ENCODE assay signal across 8 cellular contexts in the genomic region with DNA sequence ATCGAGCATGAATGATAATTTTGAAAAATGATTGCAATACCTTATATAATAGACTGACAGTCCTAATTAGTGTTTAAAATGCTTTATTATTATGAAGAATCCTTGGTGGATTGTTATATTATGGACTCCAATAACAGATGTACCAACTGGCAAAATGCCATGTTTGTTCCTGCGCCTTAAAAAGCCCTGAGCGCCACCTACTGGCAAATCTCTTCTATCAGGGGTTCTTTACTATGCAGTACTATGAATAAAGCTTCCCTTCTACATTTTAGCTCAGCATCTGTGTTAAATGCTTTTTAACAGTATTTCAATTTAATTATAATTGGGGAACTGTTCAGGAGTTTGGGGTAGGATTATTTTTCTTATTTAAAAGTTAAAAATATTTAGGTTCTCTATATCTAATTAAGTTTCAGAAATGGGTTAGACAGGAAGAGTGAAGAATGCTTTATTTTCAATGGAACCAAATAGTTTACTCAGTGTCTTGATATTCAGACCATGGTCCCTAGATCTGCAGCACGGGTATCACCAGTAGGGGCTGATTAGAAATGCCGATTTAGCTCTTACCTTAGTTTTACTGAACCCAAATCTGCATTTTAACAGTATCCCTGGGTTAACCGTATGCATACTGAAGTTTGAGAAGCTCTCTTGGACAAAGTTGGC.
DNase-seq lines count a peak whose midpoint lies in the region; ATAC-seq lines count a peak whose summit lies in the region.

No MANE protein-coding gene starts in this region.

- ATAC-seq in HG03095 (IDR thresholded peaks at IDR 0.05; ENCODE audit: unreplicated experiment) (peak; percentile 64), GM18858 (IDR thresholded peaks at IDR 0.05; ENCODE audit: unreplicated experiment) (no peak)

- DNase-seq in EL (peak; percentile 81), NCI-H226 (peak; percentile 60), kidney glomerular epithelial cell (lab: John Stamatoyannopoulos, UW) (peak; percentile 84)
- DNase-seq in activated CD4-positive, CD25-positive, alpha-beta regulatory T cell (lab: John Stamatoyannopoulos, UW): peak; percentile 32 to 56 (median 47)
- peak; percentile 71 for DNase-seq in central memory CD4-positive, alpha-beta T cell
- DNase-seq in stimulated activated CD4-positive, alpha-beta T cell treated with anti-CD3 and anti-CD28 coated beads, Interleukin-2, amount 100 ng/mL, for 24 hours: peak; percentile 72 to 82
